In genomic region chr4:41179086-41179374, GRCh38 we compare ENCODE assay signal across 15 cellular contexts. TPM values are rescaled to one million over a fixed set of nuclear protein-coding genes. Genes with fewer than 3 reads are reported as not detected.
DNase-seq lines count a peak whose midpoint lies in the region; ATAC-seq and TF ChIP-seq lines count a peak whose summit lies in the region.
"Had no signal": no experiment of that assay in that cellular context is flagged by ENCODE, and none has a peak within 500 bp of the region (broad histone marks: within the 10 kb centered on the region; RNA-seq: fewer than 3 reads in every experiment).

No MANE protein-coding gene starts in this region.

- peak overlapping the region; percentile 15; the same call in 1 of the 2 replicates for H3K4me2 ChIP-seq in IMR-90 (ENCODE audit: low read depth, low read length)

- in situ Hi-C loops in IMR-90 (cut with MboI; ENCODE audit: low sequenced_read_pairs) = no loop called here

- TF ChIP-seq POLR2A in IMR-90 (IDR thresholded peaks at IDR 0.05; ENCODE audit: low read depth, low read length) = no peak

- H3K27ac Mint-ChIP-seq in activated T-cell treated with anti-CD3 and anti-CD28 coated beads, Interleukin-2, amount 50 U/mL, for 24 hours = no peak overlapping the region
- H3K27ac Mint-ChIP-seq: activated CD4-positive, alpha-beta T cell treated with anti-CD3 and anti-CD28 coated beads, Interleukin-2, amount 10 ng/mL, durations not matched to agents 24 days and 14 days had no signal

- no peak overlapping the region for H2AFZ ChIP-seq in IMR-90 (replicated peaks; ENCODE audit: low read length, poor library complexity)

- no peak overlapping the region; a peak in 1 of 4 replicates for H4K8ac ChIP-seq in IMR-90 (ENCODE audit: low read depth in 2 of 2, low read length in 2 of 2)

- TF ChIP-seq CTCF in IMR-90 (conservative IDR thresholded peaks at IDR 0.05; ENCODE audit: low read depth, low read length) (no peak), lung (IDR thresholded peaks at IDR 0.05; ENCODE audit: control extremely low read depth, extremely low read depth) (no peak)

- H4K20me1 ChIP-seq in IMR-90 (ENCODE audit: insufficient read depth, low read length) = peaks cover 2% of the 10 kb centered on the region; the same call in 1 of the 2 replicates

- intact Hi-C loops in IMR-90 (cut with micrococcal nuclease) = no loop called here

- H2BK20ac ChIP-seq in IMR-90 (ENCODE audit: low read depth, low read length) = peak overlapping the region; percentile 64

- no TSS peak for BruUV-seq in IMR-90 (replicated peaks; lab: Mats Ljungman, UMichigan)

- peak overlapping the region; percentile 80 for H3K14ac ChIP-seq in IMR-90 (replicated peaks; ENCODE audit: low read depth, low read length)

- H3K4me3 ChIP-seq in IMR-90 (ENCODE audit: insufficient read depth, low read depth, low read length) (no peak overlapping the region), lung (no peak overlapping the region)
- H3K4me3 ChIP-seq: psoas muscle had no signal

- H3K36me3 ChIP-seq in IMR-90 (ENCODE audit: control insufficient read depth, insufficient read depth, low read length) (no peaks in the 10 kb centered on the region), lung (ENCODE audit: control insufficient read depth in 2 of 2, insufficient read depth in 2 of 2, low read length in 2 of 2) (peaks cover 0 to 1% of the 10 kb centered on the region in 2 donors)

- H2BK5ac ChIP-seq in IMR-90 (ENCODE audit: low read depth, low read length, poor library complexity, severe bottlenecking) = peak overlapping the region; percentile 82

- H3K27me3 ChIP-seq in IMR-90 (ENCODE audit: control insufficient read depth, insufficient read depth, low read length) (no peaks in the 10 kb centered on the region), lung (ENCODE audit: control insufficient read depth, insufficient read depth) (no peaks in the 10 kb centered on the region)

- dilution Hi-C loops in IMR-90 (cut with HindIII; ENCODE audit: low sequenced_read_pairs, unreplicated experiment) = no loop called here

- peak overlapping the region; percentile 52; the same call in 1 of the 2 replicates for H3K23ac ChIP-seq in IMR-90 (ENCODE audit: low read depth, low read length)

- no peak overlapping the region for H3K4me3 Mint-ChIP-seq in activated T-cell treated with anti-CD3 and anti-CD28 coated beads, Interleukin-2, amount 50 U/mL, for 24 hours
- H3K4me3 Mint-ChIP-seq: activated CD4-positive, alpha-beta T cell treated with anti-CD3 and anti-CD28 coated beads, Interleukin-2, amount 10 ng/mL, durations not matched to agents 24 days and 14 days; brain had no signal

- H3K18ac ChIP-seq in IMR-90 (ENCODE audit: low read depth, low read length) = peak overlapping the region; percentile 48; the same call in 1 of the 2 replicates

- H2AK9ac ChIP-seq in IMR-90 (replicated peaks; ENCODE audit: low read depth, low read length, poor library complexity) = no peak overlapping the region

- H2BK15ac ChIP-seq in IMR-90 (ENCODE audit: low read depth, low read length) = peak overlapping the region; percentile 40; the same call in 1 of the 3 replicates

- H3K56ac ChIP-seq in IMR-90 (ENCODE audit: extremely low read depth, insufficient read depth, low read length) = no peak overlapping the region

- peaks cover 15 to 67% of the 10 kb centered on the region in 2 experiments for H3K79me1 ChIP-seq in IMR-90 (ENCODE audit: low read depth in 1 of 2, low read length in 2 of 2)

- no peak overlapping the region for H3K27ac ChIP-seq in IMR-90 (ENCODE audit: insufficient read depth, low read length)
- peak overlapping the region; percentile 79 for H3K27ac ChIP-seq in caudate nucleus (ENCODE audit: low read depth, low read length)
- no peak overlapping the region for H3K27ac ChIP-seq in lung (ENCODE audit: low read depth in 1 of 2, low read length in 1 of 2)
- H3K27ac ChIP-seq: psoas muscle had no signal

- peaks cover 7% of the 10 kb centered on the region for H3K27me3 Mint-ChIP-seq in activated T-cell treated with anti-CD3 and anti-CD28 coated beads, Interleukin-2, amount 50 U/mL, for 24 hours

- peak overlapping the region; percentile 55; the same call in 1 of the 2 replicates for H3K4ac ChIP-seq in IMR-90 (ENCODE audit: low read depth, low read length)

- peaks cover 9% of the 10 kb centered on the region for H3K9me1 ChIP-seq in IMR-90 (ENCODE audit: insufficient read depth, low read length)

- H3K9ac ChIP-seq in IMR-90 (ENCODE audit: low read depth, low read length) = no peak overlapping the region

- WGBS in IMR-90 (ENCODE audit: extremely low coverage in 2 of 2, insufficient read length in 1 of 2), 2 experiments = no CpG with 5 or more reads among the region's 3 CpGs
- 45 to 70% methylated on average over 3 of the region's 3 CpGs for WGBS in lung, 2 donors

- ATAC-seq in IMR-90 (ENCODE audit: low read depth) (no peak), lung (ENCODE audit: insufficient read depth, low FRiP score) (peak; percentile 22)

- peak overlapping the region; percentile 74; the same call in 1 of the 2 replicates for H2AK5ac ChIP-seq in IMR-90 (ENCODE audit: low read depth, low read length)

- peaks cover 10% of the 10 kb centered on the region for H3K4me1 ChIP-seq in IMR-90 (ENCODE audit: control insufficient read depth, insufficient read depth, low read length)
- H3K4me1 ChIP-seq in lung (ENCODE audit: control insufficient read depth in 2 of 2, insufficient read depth in 2 of 2, low read length in 2 of 2) = peaks cover 3 to 6% of the 10 kb centered on the region in 2 donors
- H3K4me1 ChIP-seq: psoas muscle had no signal

- CTCF ChIA-PET in IMR-90 (lab: Yijun Ruan, JAX) = no interaction called here

- POLR2A ChIA-PET in IMR-90 (lab: Charles Lee; ENCODE audit: unreplicated experiment) = no interaction called here

- H3K36me3 Mint-ChIP-seq in activated T-cell treated with anti-CD3 and anti-CD28 coated beads, Interleukin-2, amount 50 U/mL, for 24 hours (ENCODE audit: low read depth) = no peaks in the 10 kb centered on the region

- peak overlapping the region; percentile 67; the same call in 1 of the 2 replicates for H2BK120ac ChIP-seq in IMR-90 (ENCODE audit: low read depth, low read length)

- H3K9me3 ChIP-seq in IMR-90 (ENCODE audit: control insufficient read depth, insufficient read depth, low read length) = no peaks in the 10 kb centered on the region
- no peaks in the 10 kb centered on the region for H3K9me3 ChIP-seq in lung (ENCODE audit: control insufficient read depth in 2 of 2, insufficient read depth in 1 of 2, low read length in 1 of 2)
- H3K9me3 ChIP-seq: psoas muscle had no signal

- peak overlapping the region; percentile 30; the same call in 1 of the 2 replicates for H4K5ac ChIP-seq in IMR-90 (ENCODE audit: low read depth, low read length)

- H4K91ac ChIP-seq in IMR-90 (ENCODE audit: insufficient read depth, low read depth, low read length) = peak overlapping the region; percentile 26; the same call in 1 of the 2 replicates

- no peak for TF ChIP-seq RAD21 in IMR-90 (IDR thresholded peaks at IDR 0.05; ENCODE audit: low read length)

- no peaks in the 10 kb centered on the region for H3K4me1 Mint-ChIP-seq in activated T-cell treated with anti-CD3 and anti-CD28 coated beads, Interleukin-2, amount 50 U/mL, for 24 hours (ENCODE audit: low read depth)
- H3K4me1 Mint-ChIP-seq: activated CD4-positive, alpha-beta T cell treated with anti-CD3 and anti-CD28 coated beads, Interleukin-2, amount 10 ng/mL, durations not matched to agents 24 days and 14 days had no signal

- no peak for DNase-seq in IMR-90
- peak in 2 of 61 donors; percentile 4 to 41 for DNase-seq in caudate nucleus (lab: John Stamatoyannopoulos, UW)
- no peak for DNase-seq in lung (ENCODE audit: low spot score)
- peak; percentile 90 for DNase-seq in superior temporal gyrus (ENCODE audit: extremely low spot score)
- DNase-seq in activated T-cell treated with anti-CD3 and anti-CD28 coated beads, Interleukin-2, amount 50 U/mL, for 24 hours = no peak
- no peak for DNase-seq in NCI-H1436 treated with DMSO at 0.1 percent for 48 hours (lab: John Stamatoyannopoulos, UW)
- DNase-seq in hepatic stellate cell (ENCODE audit: low spot score) = no peak
- DNase-seq: activated CD4-positive, alpha-beta T cell treated with anti-CD3 and anti-CD28 coated beads, Interleukin-2, amount 10 ng/mL, durations not matched to agents 24 days and 14 days; activated CD8-positive, alpha-beta memory T cell treated with anti-CD3 and anti-CD28 coated beads, Interleukin-2, amount 50 U/mL, for 48 hours; activated naive CD4-positive, alpha-beta T cell treated with Interleukin-2 at 50 U/mL for 16 hours; DMS 273 treated with DMSO at 0.1 percent for 48 hours; NCI-H2029; NCI-H510A treated with DMSO at 0.1 percent for 48 hours; psoas muscle had no signal

- peaks cover 2% of the 10 kb centered on the region for H3K9me3 Mint-ChIP-seq in activated T-cell treated with anti-CD3 and anti-CD28 coated beads, Interleukin-2, amount 50 U/mL, for 24 hours
- H3K9me3 Mint-ChIP-seq: activated CD4-positive, alpha-beta T cell treated with anti-CD3 and anti-CD28 coated beads, Interleukin-2, amount 10 ng/mL, durations not matched to agents 24 days and 14 days had no signal

TF ChIP-seq in IMR-90, 13 proteins besides CTCF, POLR2A, EP300 and RAD21:
- TF ChIP-seq SMC3 (IDR thresholded peaks at IDR 0.05; ENCODE audit: low read depth, low read length) (no peak), MXI1 (IDR thresholded peaks at IDR 0.05; ENCODE audit: borderline replicate concordance, low read depth, low read length) (no peak), NFE2L2 (IDR thresholded peaks at IDR 0.05; ENCODE audit: low read depth, low read length) (no peak), MAFK (IDR thresholded peaks at IDR 0.05; ENCODE audit: low read depth, low read length) (no peak), CEBPB (IDR thresholded peaks at IDR 0.05; ENCODE audit: low read depth, low read length) (no peak), RCOR1 (IDR thresholded peaks at IDR 0.05; ENCODE audit: insufficient replicate concordance, low read length) (no peak), CHD1 (IDR thresholded peaks at IDR 0.05; ENCODE audit: low read depth, low read length) (no peak), USF2 (IDR thresholded peaks at IDR 0.05; ENCODE audit: low read depth, low read length) (no peak)

RNA-seq across cellular contexts. Expression of gene APBB2, which starts 35.3 kb away (rescaled TPM):
- total RNA-seq in IMR-90 (2012; rRNA removed) (64.7 and 75.5 TPM in 2 replicates), lung (10 to 100 TPM; 65.9 to 99.0 TPM)
- polyA plus RNA-seq in IMR-90 (2012; rRNA removed) (41.1 and 47.9 TPM in 2 replicates), lung (10 to 100 TPM; 13.3 to 14.9 TPM)
- polyA plus RNA-seq in IMR-90 (2012; cell fraction: cytosol; rRNA removed) = 21.2 and 27.8 TPM in 2 replicates
- 50.5 and 115 TPM in 2 replicates for polyA plus RNA-seq in IMR-90 (2012; cell fraction: nucleus; rRNA removed; ENCODE audit: low replicate concordance)
